Comparison of ENCODE assay signal across 18 cellular contexts in genomic region chr17:78644971-78645370, GRCh38.
"Had no signal": no experiment of that assay in that cellular context is flagged by ENCODE, and none has a peak within 500 bp of the region (broad histone marks: within the 10 kb centered on the region; RNA-seq: fewer than 3 reads in every experiment).

No MANE protein-coding gene starts in this region.

- ATAC-seq: WTC11 had no signal

- H3K4me1 ChIP-seq: pancreas, transverse colon had no signal

- H3K9me3 ChIP-seq: pancreas, transverse colon had no signal

- H3K27ac Mint-ChIP-seq: activated CD8-positive, alpha-beta T cell treated with anti-CD3 and anti-CD28 coated beads for 36 hours; immature natural killer cell; WTC11 had no signal

- H3K36me3 ChIP-seq: pancreas, transverse colon had no signal

- H3K27ac ChIP-seq: epithelial cell of prostate, SK-N-MC, transverse colon had no signal

- H3K4me3 ChIP-seq: lung, pancreas, SK-N-MC, skin epidermis, transverse colon had no signal

- H3K27me3 Mint-ChIP-seq: activated naive CD8-positive, alpha-beta T cell treated with anti-CD3 and anti-CD28 coated beads for 36 hours had no signal

- H3K4me1 Mint-ChIP-seq: brain, WTC11 had no signal

- H3K4me3 Mint-ChIP-seq: activated CD8-positive, alpha-beta T cell treated with anti-CD3 and anti-CD28 coated beads for 36 hours; activated naive CD8-positive, alpha-beta T cell treated with anti-CD3 and anti-CD28 coated beads for 36 hours; brain; immature natural killer cell; WTC11 had no signal

- DNase-seq: activated CD4-positive, alpha-beta T cell treated with anti-CD3 and anti-CD28 coated beads for 4 hours; activated CD8-positive, alpha-beta T cell treated with anti-CD3 and anti-CD28 coated beads for 36 hours; activated naive CD8-positive, alpha-beta T cell treated with anti-CD3 and anti-CD28 coated beads for 36 hours; cerebellar nuclear complex; dermis blood vessel endothelial cell; foreskin melanocyte; immature natural killer cell; stimulated activated CD4-positive, alpha-beta T cell treated with anti-CD3 and anti-CD28 coated beads, Interleukin-4, amount 100 ng/mL, for 4 hours; stimulated activated CD8-positive, alpha-beta memory T cell treated with anti-CD3 and anti-CD28 coated beads, Interleukin-4, amount 100 ng/mL, for 48 hours; stimulated activated naive CD4-positive, alpha-beta T cell treated with Interleukin-2 at 50 U/mL for 16 hours; transverse colon had no signal

- H3K27me3 ChIP-seq: pancreas had no signal

- H3K36me3 Mint-ChIP-seq: brain, WTC11 had no signal

- FAIRE-seq: pancreas had no signal
